ENCODE assay signal across 14 cellular contexts in the genomic region with DNA sequence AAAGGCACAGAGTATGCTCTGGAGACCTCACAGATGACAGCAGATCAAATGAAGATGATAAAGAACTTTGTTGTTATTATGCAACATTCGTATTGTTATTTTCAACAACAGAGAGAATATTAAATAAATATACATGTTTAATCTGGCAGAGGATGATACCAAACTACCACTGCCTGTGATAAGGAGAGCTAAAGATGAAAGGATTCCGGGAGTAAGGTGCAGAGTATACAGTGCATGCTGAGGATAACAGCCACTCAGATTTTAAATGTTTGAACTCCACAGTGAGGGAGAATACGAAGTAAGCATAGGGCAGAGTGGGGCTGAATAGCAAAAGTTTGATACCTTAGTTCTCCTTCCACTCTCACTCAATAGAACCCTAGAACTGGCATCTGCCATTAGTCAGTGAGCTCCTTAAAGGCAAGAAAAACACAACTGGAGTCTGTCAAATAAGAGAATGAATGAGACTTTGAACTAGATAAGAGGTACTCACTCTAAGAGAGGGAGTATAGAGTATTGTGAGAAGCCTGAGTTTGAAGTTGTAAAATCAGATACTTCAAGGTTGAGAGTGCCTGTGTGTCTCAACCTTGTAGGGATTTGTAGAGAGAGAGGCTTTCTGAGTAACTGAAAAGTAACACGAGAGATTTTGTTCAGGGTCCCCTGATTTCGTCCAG.
DNase-seq lines count a peak whose midpoint lies in the region; ATAC-seq and TF ChIP-seq lines count a peak whose summit lies in the region.
"Had no signal": no experiment of that assay in that cellular context is flagged by ENCODE, and none has a peak within 500 bp of the region (broad histone marks: within the 10 kb centered on the region; RNA-seq: fewer than 3 reads in every experiment).

No MANE protein-coding gene starts in this region.

- H3K9me3 ChIP-seq in spleen, result no peaks in the 10 kb centered on the region

- TF ChIP-seq POLR2A in spleen (IDR thresholded peaks at IDR 0.05), result no peak

- ATAC-seq in left colon (peak; percentile 29), GM19463 (IDR thresholded peaks at IDR 0.05; ENCODE audit: unreplicated experiment) (no peak), GM21381 (IDR thresholded peaks at IDR 0.05; ENCODE audit: unreplicated experiment) (no peak)

- no peaks in the 10 kb centered on the region for H3K36me3 ChIP-seq in spleen

- no peaks in the 10 kb centered on the region for H3K27me3 ChIP-seq in spleen (replicated peaks in 1 of 7)

- H3K4me1 ChIP-seq in spleen, result peaks cover 20 to 51% (median 41%) of the 10 kb centered on the region in 6 donors

- DNase-seq in DMS79 treated with DMSO at 0.1 percent for 48 hours (lab: John Stamatoyannopoulos, UW) (peak; percentile 60), left colon (no peak), spleen (no peak), NCI-H774 (lab: John Stamatoyannopoulos, UW) (no peak), NCI-H748 (lab: John Stamatoyannopoulos, UW; ENCODE audit: unreplicated experiment) (no peak)
- DNase-seq: activated CD4-positive, alpha-beta T cell treated with anti-CD3 and anti-CD28 coated beads, Interleukin-2, amount 50 U/mL, for 48 hours; activated naive CD8-positive, alpha-beta T cell treated with anti-CD3 and anti-CD28 coated beads, Interleukin-2, amount 10 ng/mL, durations not matched to agents 7 days and 5 days; NCI-H1105; NCI-H526; stimulated activated CD4-positive, alpha-beta T cell treated with anti-CD3 and anti-CD28 coated beads, Interleukin-4, amount 100 ng/mL, for 24 hours had no signal

- 51 to 69% (median 56%) methylated on average over 5 of the region's 5 CpGs for WGBS in spleen, 5 donors

- intact Hi-C loops in left colon (cut with DNase I, micrococcal nuclease), result no loop called here
- intact Hi-C loops in spleen (cut with DNase I; ENCODE audit: low total_unique reads), result no loop called here

- H3K27ac ChIP-seq in angular gyrus (ENCODE audit: low read depth, low read length) (peak overlapping the region; percentile 14), spleen (peak overlapping the region; percentile 0 to 81 (median 56))
- H3K27ac ChIP-seq: C4-2B had no signal

- TF ChIP-seq CTCF in spleen (IDR thresholded peaks at IDR 0.05 in 8 of 11, conservative IDR thresholded peaks at IDR 0.05 in 3 of 11), result no peak

- no peak overlapping the region for H3K4me3 ChIP-seq in spleen
